10 cellular contexts compared by ENCODE assay signal in genomic region chr2:68764781-68765385, GRCh38. TPM values are rescaled to one million over a fixed set of nuclear protein-coding genes. Genes with fewer than 3 reads are reported as not detected.
DNase-seq lines count a peak whose midpoint lies in the region; ATAC-seq, FAIRE-seq and TF ChIP-seq lines count a peak whose summit lies in the region.
"Had no signal": no experiment of that assay in that cellular context is flagged by ENCODE, and none has a peak within 500 bp of the region (broad histone marks: within the 10 kb centered on the region; RNA-seq: fewer than 3 reads in every experiment).

No MANE protein-coding gene starts in this region.

- H3K4me1 ChIP-seq in heart right ventricle: peaks cover 0 to 79% (median 35%) of the 10 kb centered on the region in 9 donors
- peaks cover 0 to 86% (median 14%) of the 10 kb centered on the region in 12 donors for H3K4me1 ChIP-seq in heart left ventricle
- peaks cover 18% of the 10 kb centered on the region for H3K4me1 ChIP-seq in keratinocyte (ENCODE audit: control insufficient read depth, extremely low read depth, insufficient read depth, low read length)
- peaks cover 69 to 76% (median 72%) of the 10 kb centered on the region in 4 donors for H3K4me1 ChIP-seq in upper lobe of left lung

- H3K36me3 ChIP-seq in heart right ventricle (no peaks in the 10 kb centered on the region), heart left ventricle (no peaks in the 10 kb centered on the region), keratinocyte (ENCODE audit: control insufficient read depth in 2 of 2, extremely low read depth in 1 of 2, insufficient read depth in 2 of 2, low read length in 2 of 2) (no peaks in the 10 kb centered on the region), upper lobe of left lung (no peaks in the 10 kb centered on the region)

- no peaks in the 10 kb centered on the region for H3K79me2 ChIP-seq in keratinocyte (ENCODE audit: control insufficient read depth, insufficient read depth, low read length)

- FAIRE-seq in keratinocyte (lab: Jason Lieb, UNC): no peak

- no peak for ATAC-seq in heart right ventricle
- no peak for ATAC-seq in heart left ventricle
- no peak for ATAC-seq in activated T-cell treated with anti-CD3 and anti-CD28 coated beads, Interleukin-2, amount 50 U/mL, for 72 hours (replicated peaks in 1 of 2)
- ATAC-seq in upper lobe of left lung (ENCODE audit: low FRiP score in 2 of 2): no peak
- ATAC-seq in sciatic nerve: no peak

- no peaks in the 10 kb centered on the region for H3K27me3 ChIP-seq in heart right ventricle
- no peaks in the 10 kb centered on the region for H3K27me3 ChIP-seq in heart left ventricle
- no peaks in the 10 kb centered on the region for H3K27me3 ChIP-seq in keratinocyte (ENCODE audit: control insufficient read depth, extremely low read depth, insufficient read depth, low read length)
- H3K27me3 ChIP-seq in upper lobe of left lung: no peaks in the 10 kb centered on the region

- H3K9me1 ChIP-seq in keratinocyte (ENCODE audit: control insufficient read depth, extremely low read depth, insufficient read depth, low read length): no peaks in the 10 kb centered on the region

- TF ChIP-seq CTCF in heart right ventricle (IDR thresholded peaks at IDR 0.05) (no peak), heart left ventricle (IDR thresholded peaks at IDR 0.05) (no peak), keratinocyte (optimal IDR thresholded peaks at IDR 0.05 in 1 of 3, IDR thresholded peaks at IDR 0.05 in 1 of 3, conservative IDR thresholded peaks at IDR 0.05 in 1 of 3; ENCODE audit: extremely low read depth in 1 of 3, insufficient read depth in 2 of 3, low read length in 3 of 3) (no peak), upper lobe of left lung (IDR thresholded peaks at IDR 0.05) (no peak)

- no peaks in the 10 kb centered on the region for H3K9me3 ChIP-seq in heart right ventricle
- H3K9me3 ChIP-seq in heart left ventricle: no peaks in the 10 kb centered on the region
- no peaks in the 10 kb centered on the region for H3K9me3 ChIP-seq in keratinocyte (ENCODE audit: control insufficient read depth, low read depth, low read length)
- no peaks in the 10 kb centered on the region for H3K9me3 ChIP-seq in upper lobe of left lung

- H3K27ac ChIP-seq in heart right ventricle: peak overlapping the region in 6 of 10 donors; percentile 7 to 94 (median 36)
- H3K27ac ChIP-seq in heart left ventricle: peak overlapping the region in 6 of 12 donors; percentile 7 to 84 (median 40)
- H3K27ac ChIP-seq in keratinocyte (ENCODE audit: control insufficient read depth, insufficient read depth, low read length): no peak overlapping the region
- H3K27ac ChIP-seq in upper lobe of left lung: peak overlapping the region; percentile 66 to 87 (median 80)

- H3K9ac ChIP-seq in keratinocyte (ENCODE audit: control insufficient read depth, extremely low read depth, insufficient read depth, low read length): no peak overlapping the region

- TF ChIP-seq EP300 in upper lobe of left lung (IDR thresholded peaks at IDR 0.05): no peak

- TF ChIP-seq POLR2A in heart left ventricle (IDR thresholded peaks at IDR 0.05): no peak
- no peak for TF ChIP-seq POLR2A in upper lobe of left lung (IDR thresholded peaks at IDR 0.05)

- dilution Hi-C loops in keratinocyte (cut with MboI; ENCODE audit: extremely low pct_ligation_motif_present, low sequenced_read_pairs): no loop called here

- 68% methylated on average over 5 of the region's 5 CpGs for WGBS in heart right ventricle, 2 donors
- WGBS in heart left ventricle, 4 donors: 71 to 79% (median 75%) methylated on average over 5 of the region's 5 CpGs
- 65 to 75% methylated on average over 5 of the region's 5 CpGs for WGBS in upper lobe of left lung, 2 donors

- H3K4me3 Mint-ChIP-seq in activated T-cell treated with anti-CD3 and anti-CD28 coated beads, Interleukin-2, amount 50 U/mL, for 72 hours: peak overlapping the region; percentile 77 to 88

- no peaks in the 10 kb centered on the region for H3K9me3 Mint-ChIP-seq in activated T-cell treated with anti-CD3 and anti-CD28 coated beads, Interleukin-2, amount 50 U/mL, for 72 hours

- no peaks in the 10 kb centered on the region for H3K27me3 Mint-ChIP-seq in activated T-cell treated with anti-CD3 and anti-CD28 coated beads, Interleukin-2, amount 50 U/mL, for 72 hours (ENCODE audit: low read depth)

- no peaks in the 10 kb centered on the region for H3K36me3 Mint-ChIP-seq in activated T-cell treated with anti-CD3 and anti-CD28 coated beads, Interleukin-2, amount 50 U/mL, for 72 hours (ENCODE audit: insufficient read depth in 2 of 2)

- H2AFZ ChIP-seq in keratinocyte (ENCODE audit: control insufficient read depth, low read length): peak overlapping the region; percentile 1

- H3K27ac Mint-ChIP-seq in activated T-cell treated with anti-CD3 and anti-CD28 coated beads, Interleukin-2, amount 50 U/mL, for 72 hours: peak overlapping the region; percentile 89

- DNase-seq in heart right ventricle: no peak
- DNase-seq in heart left ventricle: no peak
- no peak for DNase-seq in activated T-cell treated with anti-CD3 and anti-CD28 coated beads, Interleukin-2, amount 50 U/mL, for 72 hours
- no peak for DNase-seq in keratinocyte (ENCODE audit: low read depth, low spot score)
- DNase-seq in upper lobe of left lung: no peak
- DNase-seq in GDM1 (lab: John Stamatoyannopoulos, UW): no peak
- no peak for DNase-seq in superior temporal gyrus (ENCODE audit: extremely low spot score)
- no peak for DNase-seq in sciatic nerve (ENCODE audit: low spot score)
- DNase-seq: activated gamma-delta T cell, SW 1271 had no signal

- H3K4me3 ChIP-seq in heart right ventricle: peak overlapping the region in 6 of 10 donors; percentile 3 to 38 (median 16)
- H3K4me3 ChIP-seq in heart left ventricle: peak overlapping the region in 5 of 12 donors; percentile 11 to 40 (median 19)
- H3K4me3 ChIP-seq in keratinocyte (ENCODE audit: control insufficient read depth in 2 of 3, extremely low read depth in 1 of 3, insufficient read depth in 2 of 3, low read depth in 1 of 3, low read length in 3 of 3): no peak overlapping the region
- H3K4me3 ChIP-seq in upper lobe of left lung: peak overlapping the region in 2 of 4 donors; percentile 11 to 20

- H3K4me1 Mint-ChIP-seq in activated T-cell treated with anti-CD3 and anti-CD28 coated beads, Interleukin-2, amount 50 U/mL, for 72 hours (ENCODE audit: low read depth): peaks cover 100% of the 10 kb centered on the region

- H4K20me1 ChIP-seq in keratinocyte (ENCODE audit: control insufficient read depth, extremely low read depth, insufficient read depth, low read length): no peaks in the 10 kb centered on the region

- intact Hi-C loops in heart right ventricle (cut with DNase I) (no loop called here), heart left ventricle (cut with DNase I) (loop anchor here in 1 of 10 donors (5.0 kb wide), 1 partner anchor 67 kb away; no protein-coding TSS in a partner anchor), sciatic nerve (cut with DNase I) (no loop called here)

- H3K4me2 ChIP-seq in keratinocyte (ENCODE audit: control insufficient read depth, extremely low read depth, insufficient read depth, low read depth, low read length): no peak overlapping the region

RNA-seq across cellular contexts. Expression of gene ARHGAP25, which starts 30.3 kb away (rescaled TPM):
- 10 to 100 TPM in 1 of 10 donors, 1 to 10 TPM in 9; 2.7 to 17.3 (median 5.2) TPM for total RNA-seq in heart right ventricle
- 1 to 10 TPM; 2.6 to 6.8 TPM for polyA plus RNA-seq in heart right ventricle
- 10 to 100 TPM in 2 of 9 donors, 1 to 10 TPM in 7; 2.6 to 27.9 (median 5.4) TPM for total RNA-seq in heart left ventricle
- 1 to 10 TPM; 2.9 to 4.8 TPM for polyA plus RNA-seq in heart left ventricle
- total RNA-seq in activated T-cell treated with anti-CD3 and anti-CD28 coated beads, Interleukin-2, amount 50 U/mL, for 72 hours: 10 to 100 TPM; 38.3 to 49.5 TPM
- 15.9 to 28.6 TPM (median 25.3 TPM) in 3 replicates for polyA plus RNA-seq in keratinocyte
- 4.2 TPM for polyA plus RNA-seq in keratinocyte (2011; ENCODE audit: low read depth)
- 15.0 and 18.9 TPM in 2 replicates for polyA plus RNA-seq in keratinocyte (2011; cell fraction: cytosol; rRNA removed)
- 29.7 and 33.2 TPM in 2 replicates for polyA plus RNA-seq in keratinocyte (2011; cell fraction: nucleus; rRNA removed)
- polyA plus RNA-seq in keratinocyte (2012; ENCODE audit: low replicate concordance): 4.4 and 19.4 TPM in 2 replicates
- polyA minus RNA-seq in keratinocyte: 15.2 to 21.8 TPM (median 18.5 TPM) in 3 replicates
- 8.6 TPM for polyA minus RNA-seq in keratinocyte (2011; cell fraction: cytosol; rRNA and poly(A)+ RNA removed)
- 9.9 and 15.5 TPM in 2 replicates for polyA minus RNA-seq in keratinocyte (2011; cell fraction: nucleus; rRNA and poly(A)+ RNA removed)
- total RNA-seq in upper lobe of left lung: 10 to 100 TPM; 13.2 to 36.1 (median 26.3) TPM
- total RNA-seq in sciatic nerve: 21.6 TPM

Comparison
In these comparisons a context has a peak if more than half of its experiments do, and no peak if none do; other contexts are left out.
1. H3K4me3 ChIP-seq: peak in heart right ventricle (6 of 10); none in keratinocyte (0 of 3).